In the genomic region with DNA sequence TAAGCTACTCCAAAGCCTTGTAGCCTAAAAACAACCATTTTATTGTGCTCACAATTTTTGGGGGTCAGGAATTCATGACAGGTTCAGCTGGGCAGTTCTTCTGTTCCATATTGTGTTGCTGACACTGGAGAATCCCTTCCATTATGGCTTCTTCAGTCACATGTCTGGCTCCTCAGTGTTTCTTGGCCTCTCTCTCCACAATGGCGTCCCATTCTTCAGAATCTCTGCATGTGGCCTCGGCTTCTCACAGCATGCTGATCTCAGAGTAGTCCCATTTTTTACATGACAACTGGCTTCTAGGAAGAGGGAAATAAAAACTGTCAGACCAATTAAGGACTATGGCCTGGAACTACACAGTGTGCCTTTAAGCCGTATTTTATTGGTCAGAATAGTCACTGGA, we compare ENCODE assay signal across 25 cellular contexts. TPM values are rescaled to one million over a fixed set of nuclear protein-coding genes. Genes with fewer than 3 reads are reported as not detected.
DNase-seq lines count a peak whose midpoint lies in the region; ATAC-seq, FAIRE-seq and TF ChIP-seq lines count a peak whose summit lies in the region.
"Had no signal": no experiment of that assay in that cellular context is flagged by ENCODE, and none has a peak within 500 bp of the region (broad histone marks: within the 10 kb centered on the region; RNA-seq: fewer than 3 reads in every experiment).

No MANE protein-coding gene starts in this region.

- no peak for TF ChIP-seq POLR2A in H1 (IDR thresholded peaks at IDR 0.05; ENCODE audit: control extremely low read depth in 1 of 2, low read depth in 2 of 2, low read length in 2 of 2)

- H3K4ac ChIP-seq in H1 (replicated peaks; ENCODE audit: insufficient read length, low read depth, low read length), result no peak overlapping the region

- TF ChIP-seq CTCF in A673 (conservative IDR thresholded peaks at IDR 0.05; ENCODE audit: low read depth, low read length), result no peak
- no peak for TF ChIP-seq CTCF in H1 (IDR thresholded peaks at IDR 0.05; ENCODE audit: control extremely low read depth in 1 of 3, insufficient read depth in 1 of 3, low read depth in 1 of 3, low read length in 3 of 3)

- no peak overlapping the region for H3K56ac ChIP-seq in H1 (replicated peaks; ENCODE audit: insufficient read length, low read depth, low read length)

- no TSS peak for BruUV-seq in A673 (replicated peaks; lab: Mats Ljungman, UMichigan)

- TF ChIP-seq RAD21 in H1 (IDR thresholded peaks at IDR 0.05 in 1 of 2, conservative IDR thresholded peaks at IDR 0.05 in 1 of 2; ENCODE audit: low read depth in 2 of 2, low read length in 2 of 2), result no peak

- 53% methylated on average over 3 of the region's 3 CpGs for WGBS in HUES64
- 76% methylated on average over 3 of the region's 3 CpGs; no CpG with 5 or more reads in 1 of the 2 experiments for WGBS in H1 (ENCODE audit: extremely low coverage in 1 of 2, insufficient coverage in 1 of 2, insufficient read length in 1 of 2, insufficient replicate concordance in 2 of 2, low coverage in 1 of 2, low lambda C conversion rate in 2 of 2, missing lambda C conversion rate in 1 of 2), 2 experiments

- H2BK5ac ChIP-seq in H1 (ENCODE audit: low read depth, low read length), result no peak overlapping the region

- no peak overlapping the region for H4K91ac ChIP-seq in H1 (replicated peaks; ENCODE audit: insufficient read length, low read length)

- H3K14ac ChIP-seq in H1 (ENCODE audit: insufficient read length), result no peak overlapping the region

- peak; percentile 24 for FAIRE-seq in H1 (lab: Jason Lieb, UNC)
- FAIRE-seq: GM12878 had no signal

- no peak for ATAC-seq in HG02763 (IDR thresholded peaks at IDR 0.05; ENCODE audit: unreplicated experiment)
- ATAC-seq: GM12878, HCT116, SK-N-SH treated with all-trans-retinoic acid at 6 μM for 48 hours had no signal

- intact Hi-C loops in A673 (cut with micrococcal nuclease; ENCODE audit: unreplicated experiment), result no loop called here

- H2BK15ac ChIP-seq in H1 (ENCODE audit: low read length), result no peak overlapping the region

- no peak overlapping the region for H3K4me2 ChIP-seq in H1 (ENCODE audit: insufficient read depth in 1 of 2, low read depth in 2 of 2, low read length in 2 of 2)
- H3K4me2 ChIP-seq: BLaER1 treated with 17β-estradiol and CSF1 and Interleukin-3, amounts not matched to agents 10 nM and 100 nM had no signal

- H2BK20ac ChIP-seq in H1 (ENCODE audit: low read length), result no peak overlapping the region

- H4K8ac ChIP-seq in H1 (ENCODE audit: extremely low read depth, insufficient read depth, low read length), result no peak overlapping the region

- no peak overlapping the region for H2BK120ac ChIP-seq in H1 (replicated peaks; ENCODE audit: low read depth, low read length)

- peak; percentile 1 for DNase-seq in A673 (ENCODE audit: low spot score)
- no peak for DNase-seq in H1 (ENCODE audit: low read depth in 1 of 2, low spot score in 2 of 2)
- DNase-seq in iPS-NIHi7 (ENCODE audit: extremely low spot score), result peak; percentile 15
- no peak for DNase-seq in activated naive CD4-positive, alpha-beta T cell treated with Interleukin-2 at 50 U/mL for 16 hours
- DNase-seq in activated CD8-positive, alpha-beta memory T cell treated with anti-CD3 and anti-CD28 coated beads, Interleukin-2, amount 50 U/mL, for 4 hours, result no peak
- DNase-seq in activated T-cell treated with anti-CD3 and anti-CD28 coated beads, Interleukin-2, amount 50 U/mL, for 1 hour, result no peak
- DNase-seq: Caco-2; CD4-positive, alpha-beta memory T cell; DMS 273 treated with DMSO at 0.1 percent for 48 hours; DMS79 treated with DMSO at 0.1 percent for 48 hours; KG1; NCI-H1092; NCI-H1436; NCI-H187 treated with DMSO at 0.1 percent for 48 hours; NCI-H2107; NCI-H446 treated with DMSO at 0.1 percent for 48 hours; SIG-M5 had no signal

- no peaks in the 10 kb centered on the region for H3K23me2 ChIP-seq in H1 (ENCODE audit: low read depth, low read length)

- peaks cover 0 to 30% of the 10 kb centered on the region in 2 experiments; a peak in 2 of 4 replicates for H3K79me2 ChIP-seq in H1 (ENCODE audit: control insufficient read depth in 1 of 2, insufficient read depth in 2 of 2, low read length in 2 of 2)

- H3K18ac ChIP-seq in H1 (ENCODE audit: extremely low read depth, low read length), result no peak overlapping the region

- H3K79me1 ChIP-seq in H1 (ENCODE audit: low read depth, low read length), result 0 out of 2 replicates have a peak, but pooled peaks cover 2% of the 10 kb centered on the region

- H3K9me3 ChIP-seq in A673 (ENCODE audit: low read depth, low read length, poor library complexity, severe bottlenecking) (no peaks in the 10 kb centered on the region), HUES64 (ENCODE audit: insufficient read depth, low read depth, low read length) (no peaks in the 10 kb centered on the region), H1 (ENCODE audit: insufficient read depth in 2 of 2, low read depth in 1 of 2, low read length in 1 of 2) (no peaks in the 10 kb centered on the region)
- H3K9me3 ChIP-seq: Caco-2 had no signal

- no peak for TF ChIP-seq EP300 in H1 (IDR thresholded peaks at IDR 0.05; ENCODE audit: borderline replicate concordance in 1 of 2, low read depth in 2 of 2, low read length in 2 of 2)

- H2BK12ac ChIP-seq in H1 (ENCODE audit: low read depth, low read length), result no peak overlapping the region

- H3K36me3 ChIP-seq in A673 (ENCODE audit: insufficient read depth, low read length, poor library complexity, severe bottlenecking) (no peaks in the 10 kb centered on the region), HUES64 (ENCODE audit: insufficient read depth, low read length) (no peaks in the 10 kb centered on the region), H1 (ENCODE audit: control insufficient read depth in 2 of 4, insufficient read depth in 4 of 4, low read length in 3 of 4) (no peaks in the 10 kb centered on the region; a peak in 1 of 8 replicates)

- no peak overlapping the region for H3K4me3 ChIP-seq in A673 (ENCODE audit: low read depth, low read length, poor library complexity, severe bottlenecking)
- no peak overlapping the region for H3K4me3 ChIP-seq in HUES64 (ENCODE audit: low read length)
- no peak overlapping the region for H3K4me3 ChIP-seq in H1 (ENCODE audit: extremely low read depth in 1 of 4, insufficient read depth in 2 of 4, low read depth in 3 of 4, low read length in 4 of 4)
- H3K4me3 ChIP-seq: BLaER1 treated with 17β-estradiol and CSF1 and Interleukin-3, amounts not matched to agents 10 nM and 100 nM; GM12878 had no signal

- POLR2A ChIA-PET in A673 (lab: Charles Lee; ENCODE audit: low non-redundant PET), result no interaction called here
- POLR2A ChIA-PET in H1 (lab: Charles Lee; ENCODE audit: partially characterized antibody), result interaction anchor here (1.0 to 4.0 kb wide), 2 partner anchors 11 to 48 kb away, joined by 3 to 10 read pairs; no protein-coding TSS in a partner anchor

- no peak overlapping the region for H2AFZ ChIP-seq in H1 (ENCODE audit: low read length)

- H3K23ac ChIP-seq in H1 (ENCODE audit: insufficient read length), result no peak overlapping the region

- no peak overlapping the region for H3K9ac ChIP-seq in HUES64 (ENCODE audit: low read depth, low read length)
- no peak overlapping the region for H3K9ac ChIP-seq in H1 (replicated peaks in 1 of 4; ENCODE audit: extremely low read depth in 1 of 4, low read depth in 3 of 4, low read length in 3 of 4)
- H3K9ac ChIP-seq: BLaER1 treated with 17β-estradiol and CSF1 and Interleukin-3, amounts not matched to agents 10 nM and 100 nM had no signal

- H3K27ac ChIP-seq in A673 (ENCODE audit: low read depth, low read length, poor library complexity, severe bottlenecking), result no peak overlapping the region
- peak overlapping the region; percentile 39 for H3K27ac ChIP-seq in HUES64 (ENCODE audit: low read depth, low read length)
- no peak overlapping the region for H3K27ac ChIP-seq in H1 (ENCODE audit: low read depth, low read length)
- H3K27ac ChIP-seq: 22Rv1; BLaER1 treated with 17β-estradiol and CSF1 and Interleukin-3, amounts not matched to agents 10 nM and 100 nM; RWPE1 had no signal

- H4K5ac ChIP-seq in H1 (ENCODE audit: insufficient read length, low read depth, low read length), result no peak overlapping the region

- no peak overlapping the region for H2AK5ac ChIP-seq in H1 (ENCODE audit: low read depth, low read length)

- H3K27me3 ChIP-seq in A673 (replicated peaks; ENCODE audit: insufficient read depth, low read depth, low read length, poor library complexity) (no peaks in the 10 kb centered on the region), HUES64 (ENCODE audit: insufficient read depth, low read length) (no peaks in the 10 kb centered on the region), H1 (replicated peaks in 1 of 4; ENCODE audit: control insufficient read depth in 3 of 4, extremely low read depth in 1 of 4, insufficient read depth in 3 of 4, low read length in 3 of 4) (no peaks in the 10 kb centered on the region)
- H3K27me3 ChIP-seq: BLaER1 treated with 17β-estradiol and CSF1 and Interleukin-3, amounts not matched to agents 10 nM and 100 nM had no signal

- H4K20me1 ChIP-seq in H1 (replicated peaks in 1 of 2; ENCODE audit: control insufficient read depth in 1 of 2, insufficient read depth in 2 of 2, low read length in 2 of 2), result no peaks in the 10 kb centered on the region

- CTCF ChIA-PET in A673 (lab: Charles Lee), result no interaction called here
- CTCF ChIA-PET in H1 (lab: Charles Lee; ENCODE audit: partially characterized antibody), result interaction anchor here (1.2 kb wide), 1 partner anchor 66 kb away, joined by 3 read pairs; no protein-coding TSS in a partner anchor

- no peaks in the 10 kb centered on the region for H3K4me1 ChIP-seq in A673 (ENCODE audit: insufficient read depth, low read length, poor library complexity, severe bottlenecking)
- peaks cover 22% of the 10 kb centered on the region for H3K4me1 ChIP-seq in HUES64 (ENCODE audit: insufficient read depth, low read length)
- H3K4me1 ChIP-seq in H1 (replicated peaks in 1 of 4; ENCODE audit: control insufficient read depth in 3 of 4, insufficient read depth in 4 of 4, low read length in 3 of 4), result peaks cover 0 to 5% (median 1%) of the 10 kb centered on the region in 4 experiments; a peak in 3 of 7 replicates

RNA-seq across cellular contexts. Expression of a gene that starts 49.6 kb away (rescaled TPM):
- total RNA-seq in A673 (2021), result 32.1 and 36.5 TPM in 2 replicates
- polyA plus RNA-seq in HUES64 (2013, experiment 1 of 2), result 15.9 TPM
- polyA plus RNA-seq in HUES64 (2013, experiment 2 of 2), result 15.5 TPM
- total RNA-seq in H1 (2021; fragmentation: NEBNext Ultra II Directional; extraction: Animal tissue kit (Norgen Biotek cat#: 25700)), result 27.5 and 29.6 TPM in 2 replicates
- 12.4 and 19.3 TPM in 2 replicates for polyA plus RNA-seq in H1 (2011; rRNA removed)
- 15.7 TPM for polyA plus RNA-seq in H1 (2011; cell fraction: cytosol; rRNA removed)
- 22.9 TPM for polyA plus RNA-seq in H1 (2011; cell fraction: nucleus; rRNA removed)
- 10.0 to 16.9 TPM (median 14.7 TPM) in 4 replicates for polyA plus RNA-seq in H1 (2012, experiment 1 of 2)
- polyA plus RNA-seq in H1 (2012, experiment 2 of 2), result 0.98 TPM
- 10.2 TPM for polyA plus RNA-seq in H1 (2013, experiment 1 of 2)
- polyA plus RNA-seq in H1 (2013, experiment 2 of 2), result 10.8 TPM
- 79.8 and 117 TPM in 2 replicates for polyA minus RNA-seq in H1 (2011; rRNA and poly(A)+ RNA removed)
- polyA minus RNA-seq in H1 (2011; cell fraction: cytosol; rRNA and poly(A)+ RNA removed), result 43.6 TPM
- 113 TPM for polyA minus RNA-seq in H1 (2011; cell fraction: nucleus; rRNA and poly(A)+ RNA removed)

Comparison
In these comparisons a context has a peak if more than half of its experiments do, and no peak if none do; other contexts are left out.
1. DNase-seq: peak in A673 (single experiment) and iPS-NIHi7 (single experiment); none in H1 (0 of 2), activated naive CD4-positive, alpha-beta T cell treated with Interleukin-2 at 50 U/mL for 16 hours (single experiment), activated CD8-positive, alpha-beta memory T cell treated with anti-CD3 and anti-CD28 coated beads, Interleukin-2, amount 50 U/mL, for 4 hours (single experiment) and activated T-cell treated with anti-CD3 and anti-CD28 coated beads, Interleukin-2, amount 50 U/mL, for 1 hour (single experiment).